8 cellular contexts compared by ENCODE assay signal in genomic region chr5:132491368-132492364, GRCh38. TPM values are rescaled to one million over a fixed set of nuclear protein-coding genes. Genes with fewer than 3 reads are reported as not detected.
DNase-seq lines count a peak whose midpoint lies in the region; TF ChIP-seq lines count a peak whose summit lies in the region.

No MANE protein-coding gene starts in this region.

- peak overlapping the region; percentile 89 for H3K4me3 Mint-ChIP-seq in Calu3 (ENCODE audit: low read depth, unreplicated experiment)

- H3K9ac ChIP-seq in GM23248 (peak overlapping the region; percentile 92), NT2/D1 (ENCODE audit: insufficient read length, low read depth) (peak overlapping the region; percentile 64), mesendoderm (ENCODE audit: low read length) (peak overlapping the region; percentile 69)

- DNase-seq in Calu3 (no peak), GM23248 (no peak), NT2/D1 (ENCODE audit: low read depth, low spot score) (no peak), breast epithelium (ENCODE audit: low spot score in 2 of 2) (peak in 1 of 2 donors; percentile 20), mesendoderm (peak; percentile 55), uterus (peak in 1 of 2 donors; percentile 20), SHP77 treated with DMSO at 0.1 percent for 48 hours (lab: John Stamatoyannopoulos, UW) (no peak), DMS153 treated with DMSO at 0.1 percent for 48 hours (lab: John Stamatoyannopoulos, UW; ENCODE audit: unreplicated experiment) (no peak)

- peak overlapping the region; percentile 73 for H2AFZ ChIP-seq in GM23248

- peak overlapping the region; percentile 31 for H3K23ac ChIP-seq in mesendoderm (ENCODE audit: low read length)

- H3K4me1 ChIP-seq in GM23248 (ENCODE audit: insufficient read depth) (peaks cover 8% of the 10 kb centered on the region), NT2/D1 (ENCODE audit: insufficient read depth, insufficient read length) (peaks cover 12% of the 10 kb centered on the region), breast epithelium (peaks cover 8 to 34% of the 10 kb centered on the region in 2 donors), mesendoderm (ENCODE audit: control insufficient read depth, low read depth, low read length) (peaks cover 7% of the 10 kb centered on the region), uterus (peaks cover 8 to 11% of the 10 kb centered on the region in 2 donors)

- H3K4me1 Mint-ChIP-seq in Calu3 (ENCODE audit: low read depth, unreplicated experiment) = peaks cover 46% of the 10 kb centered on the region

- H3K27ac ChIP-seq in GM23248 (peak overlapping the region; percentile 61), breast epithelium (peak overlapping the region; percentile 95 to 96), mesendoderm (ENCODE audit: low read depth, low read length) (no peak overlapping the region), uterus (peak overlapping the region; percentile 97 to 98)

- H3K36me3 Mint-ChIP-seq in Calu3 (ENCODE audit: insufficient read depth, unreplicated experiment) = peaks cover 54% of the 10 kb centered on the region

- H2BK5ac ChIP-seq in mesendoderm (ENCODE audit: low read length) = no peak overlapping the region

- CTCF ChIA-PET in Calu3 (lab: Charles Lee) = interaction anchor here (1.1 to 3.9 kb wide), 7 partner anchors 7 to 328 kb away, joined by 3 to 23 read pairs (median 4); no protein-coding TSS in a partner anchor

- peak overlapping the region; percentile 88 for H3K56ac ChIP-seq in mesendoderm (ENCODE audit: low read length)

- H3K4me2 ChIP-seq in GM23248 (ENCODE audit: unreplicated experiment) (peak overlapping the region; percentile 72), mesendoderm (ENCODE audit: low read length) (peak overlapping the region; percentile 87)

- no peak for TF ChIP-seq POLR2A in breast epithelium (IDR thresholded peaks at IDR 0.05)
- TF ChIP-seq POLR2A in uterus (IDR thresholded peaks at IDR 0.05) = no peak

- H2AK5ac ChIP-seq in mesendoderm (ENCODE audit: low read length) = no peak overlapping the region

- peaks cover 2% of the 10 kb centered on the region for H3K79me1 ChIP-seq in mesendoderm (ENCODE audit: low read length)

- in situ Hi-C loops in GM23248 (cut with MboI) = no loop called here

- H3K36me3 ChIP-seq in GM23248 (ENCODE audit: low read depth) (peaks cover 6% of the 10 kb centered on the region; the same call in 1 of the 2 replicates), NT2/D1 (ENCODE audit: insufficient read depth, insufficient read length, low read length) (peaks cover 23% of the 10 kb centered on the region), breast epithelium (no peaks in the 10 kb centered on the region), mesendoderm (ENCODE audit: control insufficient read depth, insufficient read depth, low read length) (peaks cover 2% of the 10 kb centered on the region), uterus (no peaks in the 10 kb centered on the region)

- TF ChIP-seq CTCF in Calu3 (IDR thresholded peaks at IDR 0.05; ENCODE audit: unreplicated experiment) (no peak), breast epithelium (IDR thresholded peaks at IDR 0.05) (no peak), uterus (IDR thresholded peaks at IDR 0.05) (no peak)

- no peak overlapping the region for H3K4ac ChIP-seq in mesendoderm (ENCODE audit: low read depth, low read length)

- no peaks in the 10 kb centered on the region for H3K27me3 ChIP-seq in GM23248 (replicated peaks; ENCODE audit: insufficient read depth)
- peaks cover 26% of the 10 kb centered on the region for H3K27me3 ChIP-seq in NT2/D1 (ENCODE audit: insufficient read depth, insufficient read length)
- no peaks in the 10 kb centered on the region for H3K27me3 ChIP-seq in breast epithelium
- no peaks in the 10 kb centered on the region for H3K27me3 ChIP-seq in mesendoderm (ENCODE audit: insufficient read depth, low read length, poor library complexity)
- H3K27me3 ChIP-seq in uterus = no peaks in the 10 kb centered on the region

- H3K27ac Mint-ChIP-seq in Calu3 (ENCODE audit: unreplicated experiment) = peak overlapping the region; percentile 76

- H2BK120ac ChIP-seq in mesendoderm (ENCODE audit: low read depth, low read length) = no peak overlapping the region

- H4K8ac ChIP-seq in mesendoderm (ENCODE audit: low read depth, low read length) = no peak overlapping the region

- H3K9me3 Mint-ChIP-seq in Calu3 (ENCODE audit: low read depth, unreplicated experiment) = no peaks in the 10 kb centered on the region

- H3F3A ChIP-seq in GM23248 (ENCODE audit: insufficient read depth) = peaks cover 6% of the 10 kb centered on the region; the same call in 1 of the 2 replicates

- H2BK15ac ChIP-seq in mesendoderm (replicated peaks; ENCODE audit: low read depth) = no peak overlapping the region

- intact Hi-C loops in Calu3 (cut with micrococcal nuclease; ENCODE audit: unreplicated experiment) (loop anchor here (10.0 kb wide), 1 partner anchor 197 kb away; the partner anchor contains the start of gene SLC22A4), breast epithelium (cut with DNase I; ENCODE audit: low total_unique reads) (no loop called here), uterus (cut with DNase I; ENCODE audit: low total_unique reads) (no loop called here)

- no TSS peak for BruUV-seq in Calu3 (replicated peaks; lab: Mats Ljungman, UMichigan)

- no peak overlapping the region for H4K5ac ChIP-seq in mesendoderm (ENCODE audit: low read length)

- no peak overlapping the region for H3K18ac ChIP-seq in mesendoderm (ENCODE audit: low read length)

- H3K9me2 ChIP-seq in GM23248 (ENCODE audit: insufficient read depth) = no peaks in the 10 kb centered on the region

- no peaks in the 10 kb centered on the region for H3K9me3 ChIP-seq in GM23248 (ENCODE audit: low read depth)
- H3K9me3 ChIP-seq in NT2/D1 (ENCODE audit: insufficient read depth, low read length) = no peaks in the 10 kb centered on the region
- no peaks in the 10 kb centered on the region for H3K9me3 ChIP-seq in breast epithelium
- H3K9me3 ChIP-seq in uterus = no peaks in the 10 kb centered on the region

- H4K20me1 ChIP-seq in GM23248 (ENCODE audit: insufficient read depth) = peaks cover 7% of the 10 kb centered on the region; the same call in 1 of the 2 replicates

- peaks cover 29% of the 10 kb centered on the region for H3K79me2 ChIP-seq in GM23248 (ENCODE audit: insufficient read depth)
- no peaks in the 10 kb centered on the region for H3K79me2 ChIP-seq in mesendoderm (ENCODE audit: control insufficient read depth, insufficient read depth, low read length)

- 68 to 73% methylated on average over 22 of the region's 22 CpGs for WGBS in GM23248 (ENCODE audit: low coverage in 1 of 2, low lambda C conversion rate in 2 of 2, missing lambda C conversion rate in 2 of 2), 2 experiments
- WGBS in mesendoderm (ENCODE audit: extremely low coverage, insufficient coverage, low lambda C conversion rate) = no CpG with 5 or more reads among the region's 22 CpGs

- H3K27me3 Mint-ChIP-seq in Calu3 (ENCODE audit: unreplicated experiment) = no peaks in the 10 kb centered on the region

- H3K4me3 ChIP-seq in GM23248 = peak overlapping the region; percentile 91
- peak overlapping the region; percentile 51 for H3K4me3 ChIP-seq in NT2/D1 (ENCODE audit: insufficient read length, low read depth)
- H3K4me3 ChIP-seq in breast epithelium = peak overlapping the region; percentile 67 to 97 (median 83)
- H3K4me3 ChIP-seq in mesendoderm (ENCODE audit: low read length) = peak overlapping the region; percentile 27
- H3K4me3 ChIP-seq in uterus = peak overlapping the region; percentile 87 to 91

RNA-seq across cellular contexts. Expression of gene IRF1, which starts 1.1 kb away (rescaled TPM):
- 64.0 and 82.4 TPM in 2 replicates for total RNA-seq in Calu3 (2022)
- 6.2 and 10.4 TPM in 2 replicates for total RNA-seq in GM23248 (2014; rRNA removed; shearing (Covaris generic))
- 21.7 and 22.2 TPM in 2 replicates for polyA plus RNA-seq in GM23248 (2016; fragmentation: Nextera tagmentation; extraction: Ambion mirVana)
- 10 to 100 TPM; 10.4 to 27.8 (median 18.0) TPM for total RNA-seq in breast epithelium
- polyA plus RNA-seq in mesendoderm (2013, experiment 1 of 2) = 4.5 TPM
- 4.1 TPM for polyA plus RNA-seq in mesendoderm (2013, experiment 2 of 2)
- 100 to 1,000 TPM in 1 of 4 donors, 10 to 100 TPM in 2, 1 to 10 TPM in 1; 3.8 to 110 (median 25.7) TPM for total RNA-seq in uterus

RNA-seq across cellular contexts. Expression of gene IL5, which starts 51.7 kb away (rescaled TPM):
- total RNA-seq in Calu3 (2022) = not detected in 2 replicates
- total RNA-seq in GM23248 (2014; rRNA removed; shearing (Covaris generic)) = not detected in 2 replicates
- not detected in 2 replicates for polyA plus RNA-seq in GM23248 (2016; fragmentation: Nextera tagmentation; extraction: Ambion mirVana)
- not detected for total RNA-seq in breast epithelium
- not detected for polyA plus RNA-seq in mesendoderm (2013, experiment 1 of 2)
- not detected for polyA plus RNA-seq in mesendoderm (2013, experiment 2 of 2)
- not detected for total RNA-seq in uterus

Comparison
In these comparisons a context has a peak if more than half of its experiments do, and no peak if none do; other contexts are left out.
1. H3K4me3 ChIP-seq: peak in every context shown above with its lines; median percentile 91 in GM23248; 89 in uterus; 83 in breast epithelium; 51 in NT2/D1; 27 in mesendoderm.